25 cellular contexts compared by ENCODE assay signal in the genomic region with DNA sequence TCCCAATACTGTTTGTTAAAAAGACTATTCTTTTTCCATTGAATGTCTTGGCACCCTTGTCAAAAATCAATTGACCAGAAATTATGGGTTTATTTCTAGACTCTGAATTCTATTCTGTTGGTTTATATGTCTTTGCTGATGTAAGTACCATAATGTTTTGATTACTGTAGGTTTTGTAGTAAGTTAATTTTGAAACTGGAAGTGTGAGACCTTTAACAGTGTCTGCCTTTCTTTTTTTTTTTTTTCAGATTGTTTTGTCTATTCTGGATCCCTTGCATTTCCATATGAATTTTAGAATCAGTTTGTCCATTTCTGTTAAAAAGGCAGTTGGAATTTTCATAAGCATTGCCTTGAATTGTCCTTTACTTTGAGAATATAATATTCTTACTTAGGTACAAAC. TPM values are rescaled to one million over a fixed set of nuclear protein-coding genes. Genes with fewer than 3 reads are reported as not detected.
DNase-seq lines count a peak whose midpoint lies in the region; ATAC-seq and TF ChIP-seq lines count a peak whose summit lies in the region.
"Had no signal": no experiment of that assay in that cellular context is flagged by ENCODE, and none has a peak within 500 bp of the region (broad histone marks: within the 10 kb centered on the region; RNA-seq: fewer than 3 reads in every experiment).

No MANE protein-coding gene starts in this region.

- no peak for TF ChIP-seq CTCF in natural killer cell (IDR thresholded peaks at IDR 0.05)

- peaks cover 9% of the 10 kb centered on the region for H3K36me3 Mint-ChIP-seq in natural killer cell treated with Interleukin-12 subunit alpha and Interleukin-12 subunit beta and Interleukin-15 and Interleukin-18, amount 100 ng/mL, for 72 hours
- H3K36me3 Mint-ChIP-seq in natural killer cell: no peaks in the 10 kb centered on the region
- H3K36me3 Mint-ChIP-seq in activated CD4-positive, alpha-beta memory T cell treated with anti-CD3 and anti-CD28 coated beads, Interleukin-2, amount 10 ng/mL, durations not matched to agents 7 days and 5 days (ENCODE audit: low read depth): peaks cover 18% of the 10 kb centered on the region

- no peak for DNase-seq in activated CD4-positive, CD25-positive, alpha-beta regulatory T cell (lab: John Stamatoyannopoulos, UW)
- no peak for DNase-seq in natural killer cell treated with Interleukin-12 subunit alpha and Interleukin-12 subunit beta and Interleukin-15 and Interleukin-18, amount 100 ng/mL, for 72 hours (ENCODE audit: low spot score)
- DNase-seq in natural killer cell: no peak
- DNase-seq in activated CD4-positive, alpha-beta memory T cell treated with anti-CD3 and anti-CD28 coated beads, Interleukin-2, amount 10 ng/mL, durations not matched to agents 7 days and 5 days: no peak
- DNase-seq in NCI-H748 treated with DMSO at 0.1 percent for 48 hours (lab: John Stamatoyannopoulos, UW): no peak
- DNase-seq in HT-29 (ENCODE audit: low spot score): no peak
- DNase-seq: central memory CD4-positive, alpha-beta T cell; DMS79 treated with DMSO at 0.1 percent for 48 hours; effector memory CD8-positive, alpha-beta T cell; GDM1; hypothalamus; NCI-H1092; NCI-H1694 treated with DMSO at 0.1 percent for 48 hours; NCI-H446; NCI-H774; sigmoid colon; stimulated activated CD4-positive, alpha-beta T cell treated with anti-CD3 and anti-CD28 coated beads, Interleukin-12 subunit alpha, Interleukin-12 subunit beta, amount 100 ng/mL, for 4 hours; stimulated activated CD4-positive, alpha-beta T cell treated with anti-CD3 and anti-CD28 coated beads, Interleukin-2, amount 100 ng/mL, for 48 hours; SW 1271 had no signal

- peak overlapping the region; percentile 6 for H3K4me3 Mint-ChIP-seq in natural killer cell treated with Interleukin-12 subunit alpha and Interleukin-12 subunit beta and Interleukin-15 and Interleukin-18, amount 100 ng/mL, for 72 hours
- no peak overlapping the region for H3K4me3 Mint-ChIP-seq in natural killer cell
- H3K4me3 Mint-ChIP-seq in activated CD4-positive, alpha-beta memory T cell treated with anti-CD3 and anti-CD28 coated beads, Interleukin-2, amount 10 ng/mL, durations not matched to agents 7 days and 5 days: peak overlapping the region; percentile 19
- H3K4me3 Mint-ChIP-seq: CD14-positive monocyte; effector memory CD8-positive, alpha-beta T cell; nephron; type B pancreatic cell had no signal

- ATAC-seq in activated CD4-positive, CD25-positive, alpha-beta regulatory T cell treated with anti-CD3 and anti-CD28 coated beads, Interleukin-2, amount 50 U/mL, for 24 hours: peak; percentile 12 to 28
- no peak for ATAC-seq in natural killer cell treated with Interleukin-12 subunit alpha and Interleukin-12 subunit beta and Interleukin-15 and Interleukin-18, amount 100 ng/mL, for 72 hours
- ATAC-seq in natural killer cell (no peak), GM21381 (IDR thresholded peaks at IDR 0.05; ENCODE audit: unreplicated experiment) (no peak)
- ATAC-seq: effector memory CD8-positive, alpha-beta T cell had no signal

- no peaks in the 10 kb centered on the region for H3K9me3 Mint-ChIP-seq in natural killer cell treated with Interleukin-12 subunit alpha and Interleukin-12 subunit beta and Interleukin-15 and Interleukin-18, amount 100 ng/mL, for 72 hours
- no peaks in the 10 kb centered on the region for H3K9me3 Mint-ChIP-seq in natural killer cell
- peaks cover 2% of the 10 kb centered on the region for H3K9me3 Mint-ChIP-seq in activated CD4-positive, alpha-beta memory T cell treated with anti-CD3 and anti-CD28 coated beads, Interleukin-2, amount 10 ng/mL, durations not matched to agents 7 days and 5 days
- H3K9me3 Mint-ChIP-seq: effector memory CD8-positive, alpha-beta T cell; IgD-negative memory B cell; nephron; type B pancreatic cell had no signal

- POLR2A ChIA-PET in activated CD4-positive, alpha-beta memory T cell treated with anti-CD3 and anti-CD28 coated beads, Interleukin-2, amount 10 ng/mL, durations not matched to agents 7 days and 5 days (lab: Charles Lee): interaction anchor here (1.1 to 3.1 kb wide), 2 partner anchors 10 to 14 kb away, joined by 5 to 19 read pairs; partner anchors contain the start of gene ATP2C1

- intact Hi-C loops in natural killer cell (cut with micrococcal nuclease): no loop called here

- H3K4me1 Mint-ChIP-seq in natural killer cell treated with Interleukin-12 subunit alpha and Interleukin-12 subunit beta and Interleukin-15 and Interleukin-18, amount 100 ng/mL, for 72 hours (ENCODE audit: low read depth in 2 of 2): peaks cover 48 to 55% of the 10 kb centered on the region in 2 donors
- peaks cover 50 to 51% of the 10 kb centered on the region in 2 donors for H3K4me1 Mint-ChIP-seq in natural killer cell
- peaks cover 47% of the 10 kb centered on the region for H3K4me1 Mint-ChIP-seq in activated CD4-positive, alpha-beta memory T cell treated with anti-CD3 and anti-CD28 coated beads, Interleukin-2, amount 10 ng/mL, durations not matched to agents 7 days and 5 days
- H3K4me1 Mint-ChIP-seq: nephron had no signal

- H3K27ac Mint-ChIP-seq in natural killer cell treated with Interleukin-12 subunit alpha and Interleukin-12 subunit beta and Interleukin-15 and Interleukin-18, amount 100 ng/mL, for 72 hours: peak overlapping the region in 1 of 2 donors; percentile 21
- H3K27ac Mint-ChIP-seq in natural killer cell: no peak overlapping the region
- H3K27ac Mint-ChIP-seq in activated CD4-positive, alpha-beta memory T cell treated with anti-CD3 and anti-CD28 coated beads, Interleukin-2, amount 10 ng/mL, durations not matched to agents 7 days and 5 days: peak overlapping the region; percentile 85
- H3K27ac Mint-ChIP-seq: CD14-positive monocyte; effector memory CD8-positive, alpha-beta T cell; nephron; type B pancreatic cell had no signal

- CTCF ChIA-PET in activated CD4-positive, alpha-beta memory T cell treated with anti-CD3 and anti-CD28 coated beads, Interleukin-2, amount 10 ng/mL, durations not matched to agents 7 days and 5 days (lab: Charles Lee): interaction anchor here (1.0 kb wide), 1 partner anchor 14 kb away, joined by 3 read pairs; the partner anchor contains the start of gene ATP2C1

- no peaks in the 10 kb centered on the region for H3K27me3 Mint-ChIP-seq in natural killer cell treated with Interleukin-12 subunit alpha and Interleukin-12 subunit beta and Interleukin-15 and Interleukin-18, amount 100 ng/mL, for 72 hours
- no peaks in the 10 kb centered on the region for H3K27me3 Mint-ChIP-seq in natural killer cell (ENCODE audit: low read depth in 2 of 2)
- H3K27me3 Mint-ChIP-seq in activated CD4-positive, alpha-beta memory T cell treated with anti-CD3 and anti-CD28 coated beads, Interleukin-2, amount 10 ng/mL, durations not matched to agents 7 days and 5 days: no peaks in the 10 kb centered on the region
- H3K27me3 Mint-ChIP-seq: effector memory CD8-positive, alpha-beta T cell; IgD-negative memory B cell; type B pancreatic cell had no signal

RNA-seq across cellular contexts. Expression of gene ATP2C1, which starts 13.6 kb away (rescaled TPM):
- total RNA-seq in natural killer cell treated with Interleukin-12 subunit alpha and Interleukin-12 subunit beta and Interleukin-15 and Interleukin-18, amount 100 ng/mL, for 72 hours: 100 to 1,000 TPM; 100 to 109 TPM
- 10 to 100 TPM; 58.8 to 72.9 (median 60.6) TPM for total RNA-seq in natural killer cell
- total RNA-seq in activated CD4-positive, alpha-beta memory T cell treated with anti-CD3 and anti-CD28 coated beads, Interleukin-2, amount 10 ng/mL, durations not matched to agents 7 days and 5 days: 10 to 100 TPM; 57.5 to 63.8 TPM
- 20.9 and 29.3 TPM in 2 replicates for total RNA-seq in HT-29 (2014; rRNA removed; shearing (Covaris generic))

Comparison
In these comparisons a context has a peak if more than half of its experiments do, and no peak if none do; other contexts are left out.
1. ATAC-seq: peak in activated CD4-positive, CD25-positive, alpha-beta regulatory T cell treated with anti-CD3 and anti-CD28 coated beads, Interleukin-2, amount 50 U/mL, for 24 hours (2 of 2); none in natural killer cell treated with Interleukin-12 subunit alpha and Interleukin-12 subunit beta and Interleukin-15 and Interleukin-18, amount 100 ng/mL, for 72 hours (0 of 2), natural killer cell (0 of 3) and GM21381 (single experiment).